Comparison of ENCODE assay signal across 9 cellular contexts in the genomic region with DNA sequence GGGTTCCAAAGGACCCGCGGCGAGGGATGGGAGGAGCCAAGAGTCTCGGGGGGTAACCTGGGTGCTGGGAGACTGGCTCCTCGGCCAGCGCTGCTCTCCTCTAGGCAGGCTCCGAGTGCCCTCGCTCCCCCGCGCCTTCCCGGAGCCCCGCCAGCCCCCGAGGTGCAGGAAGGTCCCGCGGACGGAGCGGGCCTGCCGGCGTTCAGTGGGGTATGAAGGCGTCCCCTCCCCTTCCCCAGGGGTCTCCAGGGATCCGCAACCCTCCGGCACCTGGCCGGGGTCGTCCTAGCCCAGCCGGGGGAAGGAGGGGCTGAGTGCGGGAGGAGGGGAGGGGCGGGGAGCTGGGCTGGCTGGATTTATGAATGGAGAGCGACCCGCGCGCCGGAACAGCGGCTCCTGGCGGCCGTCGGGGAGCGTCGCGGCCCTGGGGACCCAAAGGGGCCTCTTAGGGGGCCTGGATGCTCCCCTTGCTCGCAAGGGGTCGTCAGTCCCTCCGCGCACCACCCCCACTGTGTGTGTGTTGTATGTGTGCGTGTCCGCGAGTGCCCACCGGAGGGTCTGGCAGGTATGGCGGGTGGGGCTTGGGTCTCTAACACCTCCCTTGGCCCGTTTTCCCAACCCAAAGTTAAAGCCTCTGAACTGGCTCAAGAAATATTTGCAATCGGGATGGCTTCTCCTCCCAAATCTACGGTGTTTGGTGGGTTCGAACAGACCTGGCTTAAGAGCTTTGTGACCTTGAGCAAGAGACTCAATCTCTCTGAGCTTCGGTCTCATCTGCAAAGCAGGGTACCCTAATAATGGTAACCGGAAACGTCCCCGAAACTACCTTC. TPM values are rescaled to one million over a fixed set of nuclear protein-coding genes. Genes with fewer than 3 reads are reported as not detected.
DNase-seq lines count a peak whose midpoint lies in the region; ATAC-seq lines count a peak whose summit lies in the region.
"Had no signal": no experiment of that assay in that cellular context is flagged by ENCODE, and none has a peak within 500 bp of the region (broad histone marks: within the 10 kb centered on the region; RNA-seq: fewer than 3 reads in every experiment).

No MANE protein-coding gene starts in this region.

- in situ Hi-C loops in SK-MEL-5 (cut with HindIII; ENCODE audit: low pct_unique_long_range_greater_than_20kb, low sequenced_read_pairs) = no loop called here

- H3K36me3 Mint-ChIP-seq in immature natural killer cell = no peaks in the 10 kb centered on the region

- H3K27ac Mint-ChIP-seq in immature natural killer cell = no peak overlapping the region

- no peak for ATAC-seq in HG02642 (IDR thresholded peaks at IDR 0.05; ENCODE audit: poor library complexity, unreplicated experiment)

- peak; percentile 91 for DNase-seq in D341Med (ENCODE audit: low spot score)
- peak; percentile 35 for DNase-seq in HK-2 (ENCODE audit: unreplicated experiment)
- peak; percentile 44 for DNase-seq in SK-MEL-5 (ENCODE audit: low read depth, low spot score)
- DNase-seq in astrocyte of the hippocampus (ENCODE audit: low read depth, low spot score) = peak; percentile 83
- peak in 2 of 3 donors; percentile 21 to 26 for DNase-seq in immature natural killer cell
- DNase-seq in stimulated activated CD4-positive, alpha-beta T cell treated with anti-CD3 and anti-CD28 coated beads, Interleukin-2, amount 100 ng/mL, for 48 hours = peak; percentile 45 to 50
- no peak for DNase-seq in NCI-H2029 treated with DMSO at 0.1 percent for 48 hours (lab: John Stamatoyannopoulos, UW)

- H3K4me1 Mint-ChIP-seq in immature natural killer cell = peaks cover 10 to 15% of the 10 kb centered on the region in 2 donors

- peaks cover 4 to 16% (median 14%) of the 10 kb centered on the region in 3 donors for H3K27me3 Mint-ChIP-seq in immature natural killer cell (ENCODE audit: low read depth in 3 of 3)

- no peaks in the 10 kb centered on the region for H3K9me3 Mint-ChIP-seq in immature natural killer cell

- H3K4me3 Mint-ChIP-seq in immature natural killer cell = peak overlapping the region in 4 of 5 donors; percentile 18 to 53 (median 38)

RNA-seq across cellular contexts. Expression of a gene that starts 0.6 kb away (rescaled TPM):
- total RNA-seq in SK-MEL-5 (2014; rRNA removed; shearing (Covaris generic)) = not detected in 2 replicates
- not detected in 2 replicates for polyA plus RNA-seq in SK-MEL-5 (2015; cell fraction: cytosol; rRNA removed)
- polyA plus RNA-seq in SK-MEL-5 (2015; cell fraction: nucleus; rRNA removed) = not detected in 2 replicates
- not detected for polyA plus RNA-seq in immature natural killer cell
- total RNA-seq: activated CD8-positive, alpha-beta memory T cell treated with anti-CD3 and anti-CD28 coated beads for 36 hours had no signal

RNA-seq across cellular contexts. Expression of a gene that starts 26.5 kb away (rescaled TPM):
- total RNA-seq in SK-MEL-5 (2014; rRNA removed; shearing (Covaris generic)) = 45.7 and 49.4 TPM in 2 replicates
- polyA plus RNA-seq in SK-MEL-5 (2015; cell fraction: cytosol; rRNA removed) = 52.4 and 65.9 TPM in 2 replicates
- 20.6 and 35.1 TPM in 2 replicates for polyA plus RNA-seq in SK-MEL-5 (2015; cell fraction: nucleus; rRNA removed)
- 100 to 1,000 TPM; 108 to 224 (median 119) TPM for polyA plus RNA-seq in immature natural killer cell

RNA-seq across cellular contexts. Expression of a gene that starts 41.8 kb away (rescaled TPM):
- total RNA-seq in SK-MEL-5 (2014; rRNA removed; shearing (Covaris generic)) = 0.13 TPM in 1 of 2 replicates, not detected in the other
- 0.37 and 0.65 TPM in 2 replicates for polyA plus RNA-seq in SK-MEL-5 (2015; cell fraction: cytosol; rRNA removed)
- polyA plus RNA-seq in SK-MEL-5 (2015; cell fraction: nucleus; rRNA removed) = 0.09 TPM in 1 of 2 replicates, not detected in the other
- not detected for polyA plus RNA-seq in immature natural killer cell
- total RNA-seq: activated CD8-positive, alpha-beta memory T cell treated with anti-CD3 and anti-CD28 coated beads for 36 hours had no signal
